In genomic region chr10:131630772-131631258, GRCh38 we compare ENCODE assay signal across 18 cellular contexts.
"Had no signal": no experiment of that assay in that cellular context is flagged by ENCODE, and none has a peak within 500 bp of the region (broad histone marks: within the 10 kb centered on the region; RNA-seq: fewer than 3 reads in every experiment).

No MANE protein-coding gene starts in this region.

- H3K36me3 ChIP-seq: esophagus squamous epithelium, gastroesophageal sphincter, left ventricle myocardium inferior, ovary had no signal

- H3K9me3 ChIP-seq: esophagus squamous epithelium, ovary had no signal

- H3K4me3 ChIP-seq: esophagus squamous epithelium, gastroesophageal sphincter, left ventricle myocardium inferior, lung, ovary had no signal

- DNase-seq: cerebellar nuclear complex; effector memory CD8-positive, alpha-beta T cell; esophagus squamous epithelium; foreskin fibroblast; glutamatergic neuron; immature natural killer cell; left ventricle myocardium inferior; mesendoderm; naive thymus-derived CD8-positive, alpha-beta T cell; ovary; stimulated activated CD4-positive, alpha-beta T cell treated with anti-CD3 and anti-CD28 coated beads, Interleukin-2, amount 100 ng/mL, for 24 hours; stimulated activated CD4-positive, alpha-beta T cell treated with anti-CD3 and anti-CD28 coated beads, Interleukin-4, amount 100 ng/mL, for 4 hours; stimulated activated naive CD4-positive, alpha-beta T cell; trophoblast cell had no signal

- H3K4me1 ChIP-seq: esophagus squamous epithelium, gastroesophageal sphincter, left ventricle myocardium inferior had no signal

- H3K27ac ChIP-seq: epithelial cell of prostate, esophagus squamous epithelium, gastroesophageal sphincter, left ventricle myocardium inferior, ovary had no signal

- H3K27me3 ChIP-seq: ovary had no signal

- ATAC-seq: effector memory CD8-positive, alpha-beta T cell; gastroesophageal sphincter; naive thymus-derived CD8-positive, alpha-beta T cell; sciatic nerve had no signal
